35 cellular contexts compared by ENCODE assay signal in genomic region chr10:49585387-49585786, GRCh38. TPM values are rescaled to one million over a fixed set of nuclear protein-coding genes. Genes with fewer than 3 reads are reported as not detected.
DNase-seq lines count a peak whose midpoint lies in the region; ATAC-seq and TF ChIP-seq lines count a peak whose summit lies in the region.
"Had no signal": no experiment of that assay in that cellular context is flagged by ENCODE, and none has a peak within 500 bp of the region (broad histone marks: within the 10 kb centered on the region; RNA-seq: fewer than 3 reads in every experiment).

No MANE protein-coding gene starts in this region.

- H3K9me3 ChIP-seq in left lung (no peaks in the 10 kb centered on the region), gastroesophageal sphincter (no peaks in the 10 kb centered on the region), left ventricle myocardium inferior (replicated peaks) (no peaks in the 10 kb centered on the region)
- H3K9me3 ChIP-seq: esophagus muscularis mucosa, Peyer's patch, stomach, uterus had no signal

- intact Hi-C loops in left lung (cut with DNase I) (no loop called here), left ventricle myocardium inferior (cut with micrococcal nuclease) (no loop called here)

- H3K27me3 ChIP-seq in left lung (no peaks in the 10 kb centered on the region), gastroesophageal sphincter (peaks cover 10% of the 10 kb centered on the region), left ventricle myocardium inferior (ENCODE audit: low read depth) (peaks cover 29% of the 10 kb centered on the region)
- H3K27me3 ChIP-seq: hepatocyte, Peyer's patch, uterus had no signal

- DNase-seq in AG10803 (ENCODE audit: low read depth) (peak; percentile 29), HT1080 (ENCODE audit: low read depth) (peak; percentile 27), amniotic epithelial cell (ENCODE audit: low read depth) (peak; percentile 80), iris pigment epithelial cell (ENCODE audit: low read depth) (peak; percentile 70), left lung (no peak), left ventricle myocardium inferior (no peak)
- DNase-seq: activated B cell treated with CpG ODN at 0.5 μM for 24 hours; activated gamma-delta T cell; activated naive CD8-positive, alpha-beta T cell treated with anti-CD3 and anti-CD28 coated beads for 36 hours; activated T-cell treated with anti-CD3 and anti-CD28 coated beads, Interleukin-2, amount 50 U/mL, for 24 hours; AML-193; CD4-positive, CD25-positive, alpha-beta regulatory T cell; DMS79 treated with DMSO at 0.1 percent for 48 hours; KBM-7; left colon; NCI-H1417 treated with DMSO at 0.1 percent for 48 hours; NCI-H2081 treated with DMSO at 0.1 percent for 48 hours; NCI-H774; nephron progenitor cell; Peyer's patch; SHP77 treated with DMSO at 0.1 percent for 48 hours; spleen; stimulated activated CD4-positive, alpha-beta T cell treated with anti-CD3 and anti-CD28 coated beads, Interleukin-2, amount 100 ng/mL, for 24 hours; stomach; SW 1271; T-helper 9 cell; uterus had no signal

- H3K4me3 ChIP-seq in AG10803 (ENCODE audit: low read length) (no peak overlapping the region), left lung (no peak overlapping the region), gastroesophageal sphincter (no peak overlapping the region), left ventricle myocardium inferior (no peak overlapping the region)
- H3K4me3 ChIP-seq: esophagus muscularis mucosa, hepatocyte, Peyer's patch, spleen, stomach, uterus had no signal

- H3K36me3 ChIP-seq in left lung: no peaks in the 10 kb centered on the region
- H3K36me3 ChIP-seq in gastroesophageal sphincter: no peaks in the 10 kb centered on the region
- no peaks in the 10 kb centered on the region for H3K36me3 ChIP-seq in left ventricle myocardium inferior
- H3K36me3 ChIP-seq: esophagus muscularis mucosa, Peyer's patch, spleen, stomach, uterus had no signal

- ATAC-seq in left lung (no peak), HG03025 (IDR thresholded peaks at IDR 0.05; ENCODE audit: low FRiP score, unreplicated experiment) (no peak), gastroesophageal sphincter (no peak)
- ATAC-seq: left colon had no signal

- H3K27ac ChIP-seq in left lung: no peak overlapping the region
- H3K27ac ChIP-seq in gastroesophageal sphincter: no peak overlapping the region
- H3K27ac ChIP-seq in left ventricle myocardium inferior (replicated peaks): no peak overlapping the region
- H3K27ac ChIP-seq: esophagus muscularis mucosa, hepatocyte, parathyroid adenoma, Peyer's patch, spleen, stomach, uterus had no signal

- no peak for TF ChIP-seq EP300 in gastroesophageal sphincter (IDR thresholded peaks at IDR 0.05)

- TF ChIP-seq CTCF in AG10803 (conservative IDR thresholded peaks at IDR 0.05; ENCODE audit: low read length) (no peak), left lung (IDR thresholded peaks at IDR 0.05) (no peak), gastroesophageal sphincter (IDR thresholded peaks at IDR 0.05) (no peak), left ventricle myocardium inferior (IDR thresholded peaks at IDR 0.05; ENCODE audit: borderline replicate concordance) (no peak)

- H3K4me1 ChIP-seq in left lung (no peaks in the 10 kb centered on the region), gastroesophageal sphincter (no peaks in the 10 kb centered on the region), left ventricle myocardium inferior (no peaks in the 10 kb centered on the region)
- H3K4me1 ChIP-seq: esophagus muscularis mucosa, parathyroid adenoma, Peyer's patch, spleen, stomach, uterus had no signal

- TF ChIP-seq POLR2A in gastroesophageal sphincter (IDR thresholded peaks at IDR 0.05): no peak

RNA-seq across cellular contexts. Expression of gene SLC18A3, which starts 24.7 kb away (rescaled TPM):
- total RNA-seq in HT1080 (2014; rRNA removed; shearing (Covaris generic)): not detected in 2 replicates
- polyA plus RNA-seq in HT1080 (2015; cell fraction: cytosol; rRNA removed): not detected in 2 replicates
- polyA plus RNA-seq in HT1080 (2015; cell fraction: nucleus; rRNA removed): not detected in 2 replicates
- total RNA-seq in left lung (not detected), gastroesophageal sphincter (1 to 10 TPM in 2 of 4 donors, under 1 TPM in 1, not detected in 1; 0.12 to 1.7 (median 1.5) TPM), left ventricle myocardium inferior (not detected)
- total RNA-seq: activated B cell treated with CpG ODN at 0.5 μM for 24 hours; activated naive CD8-positive, alpha-beta T cell treated with anti-CD3 and anti-CD28 coated beads for 36 hours; CD4-positive, CD25-positive, alpha-beta regulatory T cell; dermis microvascular lymphatic vessel endothelial cell; spleen had no signal
- polyA plus RNA-seq: CD4-positive, CD25-positive, alpha-beta regulatory T cell; spleen had no signal

RNA-seq across cellular contexts. Expression of gene CHAT, which starts 28.4 kb away (rescaled TPM):
- not detected in 2 replicates for total RNA-seq in HT1080 (2014; rRNA removed; shearing (Covaris generic))
- not detected in 2 replicates for polyA plus RNA-seq in HT1080 (2015; cell fraction: cytosol; rRNA removed)
- not detected in 2 replicates for polyA plus RNA-seq in HT1080 (2015; cell fraction: nucleus; rRNA removed)
- not detected for total RNA-seq in left lung
- 1 to 10 TPM in 1 of 4 donors, under 1 TPM in 1, not detected in 2; 0.94 to 1.6 TPM for total RNA-seq in gastroesophageal sphincter
- total RNA-seq in left ventricle myocardium inferior: not detected
- total RNA-seq: activated B cell treated with CpG ODN at 0.5 μM for 24 hours; activated naive CD8-positive, alpha-beta T cell treated with anti-CD3 and anti-CD28 coated beads for 36 hours; CD4-positive, CD25-positive, alpha-beta regulatory T cell; dermis microvascular lymphatic vessel endothelial cell; frontal cortex; spleen; uterus had no signal
- polyA plus RNA-seq: CD4-positive, CD25-positive, alpha-beta regulatory T cell; hepatocyte; spleen; stomach; thymus had no signal

RNA-seq across cellular contexts. Expression of gene ERCC6, which starts 46.5 kb away (rescaled TPM):
- total RNA-seq in HT1080 (2014; rRNA removed; shearing (Covaris generic)): 9.3 and 10.4 TPM in 2 replicates
- polyA plus RNA-seq in HT1080 (2015; cell fraction: cytosol; rRNA removed): 12.0 and 15.3 TPM in 2 replicates
- polyA plus RNA-seq in HT1080 (2015; cell fraction: nucleus; rRNA removed): 35.0 and 36.4 TPM in 2 replicates
- total RNA-seq in left lung (10 to 100 TPM; 18.4 to 19.8 TPM), gastroesophageal sphincter (10 to 100 TPM in 2 of 4 donors, 1 to 10 TPM in 2; 9.6 to 13.5 (median 11.0) TPM), left ventricle myocardium inferior (19.9 TPM)

Comparison
In these comparisons a context has a peak if more than half of its experiments do, and no peak if none do; other contexts are left out.
1. DNase-seq: peak in AG10803 (single experiment), HT1080 (single experiment), amniotic epithelial cell (single experiment) and iris pigment epithelial cell (single experiment); none in left lung (0 of 2) and left ventricle myocardium inferior (single experiment).